ENCODE assay signal across 13 cellular contexts in genomic region chr1:51313268-51313852, GRCh38. TPM values are rescaled to one million over a fixed set of nuclear protein-coding genes. Genes with fewer than 3 reads are reported as not detected.
DNase-seq lines count a peak whose midpoint lies in the region; ATAC-seq, FAIRE-seq and TF ChIP-seq lines count a peak whose summit lies in the region.
"Had no signal": no experiment of that assay in that cellular context is flagged by ENCODE, and none has a peak within 500 bp of the region (broad histone marks: within the 10 kb centered on the region; RNA-seq: fewer than 3 reads in every experiment).

No MANE protein-coding gene starts in this region.

- H3K27ac Mint-ChIP-seq in activated CD4-positive, alpha-beta memory T cell treated with anti-CD3 and anti-CD28 coated beads for 36 hours: no peak overlapping the region

- no peak overlapping the region for H2AFZ ChIP-seq in DND-41 (ENCODE audit: low read depth, low read length)

- no peak overlapping the region for H3K9ac ChIP-seq in DND-41 (ENCODE audit: low read depth, low read length)
- H3K9ac ChIP-seq: KMS-11 had no signal

- DNase-seq in DND-41 (no peak), LNCaP clone FGC (ENCODE audit: low read depth) (no peak), cardiac fibroblast (ENCODE audit: low read depth in 2 of 2) (peak in 1 of 2 donors; percentile 21), lung microvascular endothelial cell (ENCODE audit: low read depth in 2 of 2) (peak; percentile 12 to 30), NCI-H1930 (lab: John Stamatoyannopoulos, UW) (no peak), small intestine (no peak), NOMO-1 treated with DMSO at 0.1 percent for 48 hours (lab: John Stamatoyannopoulos, UW; ENCODE audit: unreplicated experiment) (no peak)
- no peak for DNase-seq in activated CD4-positive, alpha-beta memory T cell treated with anti-CD3 and anti-CD28 coated beads for 36 hours
- DNase-seq: erythroblast; GDM1; occipital lobe; stimulated activated CD8-positive, alpha-beta memory T cell treated with anti-CD3 and anti-CD28 coated beads, Interleukin-4, amount 100 ng/mL, for 48 hours had no signal

- H3K27ac ChIP-seq in DND-41 (ENCODE audit: low read length): no peak overlapping the region
- no peak overlapping the region for H3K27ac ChIP-seq in small intestine (ENCODE audit: low read depth in 1 of 2, low read length in 1 of 2)
- H3K27ac ChIP-seq: KMS-11 had no signal

- WGBS in small intestine, 3 donors: 90 to 92% (median 92%) methylated on average over 5 of the region's 5 CpGs

- FAIRE-seq in small intestine (lab: Jason Lieb, UNC): no peak

- no peaks in the 10 kb centered on the region for H3K27me3 Mint-ChIP-seq in activated CD4-positive, alpha-beta memory T cell treated with anti-CD3 and anti-CD28 coated beads for 36 hours

- H3K4me3 Mint-ChIP-seq in activated CD4-positive, alpha-beta memory T cell treated with anti-CD3 and anti-CD28 coated beads for 36 hours: no peak overlapping the region

- H3K4me1 ChIP-seq in DND-41 (ENCODE audit: insufficient read depth, low read length) (peaks cover 17% of the 10 kb centered on the region), small intestine (ENCODE audit: control insufficient read depth in 2 of 2, insufficient read depth in 1 of 2, low read depth in 1 of 2, low read length in 1 of 2) (peaks cover 0 to 7% of the 10 kb centered on the region in 2 donors)

- no peak for ATAC-seq in DND-41 (ENCODE audit: insufficient read depth, low read depth)

- CTCF ChIA-PET in activated CD4-positive, alpha-beta memory T cell treated with anti-CD3 and anti-CD28 coated beads for 36 hours (lab: Charles Lee): interaction anchor here (1.4 kb wide), 1 partner anchor 16 kb away, joined by 8 read pairs; no protein-coding TSS in a partner anchor

- no peaks in the 10 kb centered on the region for H3K9me3 ChIP-seq in DND-41 (ENCODE audit: insufficient read depth, low read length, severe bottlenecking)
- H3K9me3 ChIP-seq in small intestine (ENCODE audit: control insufficient read depth, low read depth): no peaks in the 10 kb centered on the region

- H3K4me3 ChIP-seq in DND-41 (ENCODE audit: low read depth in 1 of 2, low read length in 2 of 2): no peak overlapping the region
- H3K4me3 ChIP-seq in LNCaP clone FGC (ENCODE audit: low read depth, low read length): no peak overlapping the region
- H3K4me3 ChIP-seq in cardiac fibroblast (replicated peaks in 1 of 2; ENCODE audit: low read depth in 2 of 2, low read length in 2 of 2): no peak overlapping the region
- no peak overlapping the region for H3K4me3 ChIP-seq in small intestine (ENCODE audit: low read depth in 1 of 2, low read length in 2 of 2)

- no peak overlapping the region for H3K4me2 ChIP-seq in DND-41 (ENCODE audit: insufficient read depth, low read length)
- H3K4me2 ChIP-seq: KMS-11 had no signal

- no peaks in the 10 kb centered on the region for H3K36me3 Mint-ChIP-seq in activated CD4-positive, alpha-beta memory T cell treated with anti-CD3 and anti-CD28 coated beads for 36 hours

- H3K79me2 ChIP-seq in DND-41 (ENCODE audit: insufficient read depth, low read length): no peaks in the 10 kb centered on the region

- H4K20me1 ChIP-seq in DND-41 (ENCODE audit: insufficient read depth, low read length): no peaks in the 10 kb centered on the region

- POLR2A ChIA-PET in activated CD4-positive, alpha-beta memory T cell treated with anti-CD3 and anti-CD28 coated beads for 36 hours (lab: Charles Lee): no interaction called here

- no peaks in the 10 kb centered on the region for H3K27me3 ChIP-seq in DND-41 (ENCODE audit: insufficient read depth, low read length, poor library complexity)
- H3K27me3 ChIP-seq in small intestine (ENCODE audit: control insufficient read depth in 2 of 2, insufficient read depth in 2 of 2, low read length in 2 of 2): no peaks in the 10 kb centered on the region

- H3K36me3 ChIP-seq in DND-41 (ENCODE audit: insufficient read depth, low read length): no peaks in the 10 kb centered on the region
- no peaks in the 10 kb centered on the region for H3K36me3 ChIP-seq in small intestine (ENCODE audit: control insufficient read depth in 2 of 2, insufficient read depth in 2 of 2, low read length in 2 of 2)

- intact Hi-C loops in activated CD4-positive, alpha-beta memory T cell treated with anti-CD3 and anti-CD28 coated beads for 36 hours (cut with micrococcal nuclease): no loop called here

- H3K4me1 Mint-ChIP-seq in activated CD4-positive, alpha-beta memory T cell treated with anti-CD3 and anti-CD28 coated beads for 36 hours (ENCODE audit: low read depth): peaks cover 10% of the 10 kb centered on the region

- peak; percentile 33 for TF ChIP-seq CTCF in DND-41 (IDR thresholded peaks at IDR 0.05; ENCODE audit: borderline replicate concordance, extremely low read depth, low read length, poor library complexity, severe bottlenecking)
- TF ChIP-seq CTCF in LNCaP clone FGC (IDR thresholded peaks at IDR 0.05; ENCODE audit: control insufficient read depth, extremely low read depth, insufficient read depth): peak; percentile 37
- peak; percentile 22 for TF ChIP-seq CTCF in cardiac fibroblast (IDR thresholded peaks at IDR 0.05; ENCODE audit: low read depth, low read length)

- no peaks in the 10 kb centered on the region for H3K9me3 Mint-ChIP-seq in activated CD4-positive, alpha-beta memory T cell treated with anti-CD3 and anti-CD28 coated beads for 36 hours

RNA-seq across cellular contexts. Expression of gene TTC39A, which starts 17.0 kb away (rescaled TPM):
- total RNA-seq in lung microvascular endothelial cell: 1.6 and 2.4 TPM in 2 replicates
- polyA plus RNA-seq in small intestine: 10 to 100 TPM in 2 of 3 donors, 1 to 10 TPM in 1; 9.3 to 15.4 (median 10.3) TPM
- total RNA-seq in activated CD4-positive, alpha-beta memory T cell treated with anti-CD3 and anti-CD28 coated beads for 36 hours: under 1 TPM in 1 of 2 experiments, not detected in 1; 0.19 TPM

Comparison
In these comparisons a context has a peak if more than half of its experiments do, and no peak if none do; other contexts are left out.
1. DNase-seq: peak in lung microvascular endothelial cell (2 of 2); none in DND-41 (single experiment), LNCaP clone FGC (single experiment), NCI-H1930 (0 of 2), small intestine (single experiment), NOMO-1 treated with DMSO at 0.1 percent for 48 hours (single experiment) and activated CD4-positive, alpha-beta memory T cell treated with anti-CD3 and anti-CD28 coated beads for 36 hours (single experiment).
2. Peak in every context shown above with its lines, with median percentiles within 50 percentile points of each other: CTCF ChIP-seq.